ENCODE assay signal across 8 cellular contexts in the genomic region with DNA sequence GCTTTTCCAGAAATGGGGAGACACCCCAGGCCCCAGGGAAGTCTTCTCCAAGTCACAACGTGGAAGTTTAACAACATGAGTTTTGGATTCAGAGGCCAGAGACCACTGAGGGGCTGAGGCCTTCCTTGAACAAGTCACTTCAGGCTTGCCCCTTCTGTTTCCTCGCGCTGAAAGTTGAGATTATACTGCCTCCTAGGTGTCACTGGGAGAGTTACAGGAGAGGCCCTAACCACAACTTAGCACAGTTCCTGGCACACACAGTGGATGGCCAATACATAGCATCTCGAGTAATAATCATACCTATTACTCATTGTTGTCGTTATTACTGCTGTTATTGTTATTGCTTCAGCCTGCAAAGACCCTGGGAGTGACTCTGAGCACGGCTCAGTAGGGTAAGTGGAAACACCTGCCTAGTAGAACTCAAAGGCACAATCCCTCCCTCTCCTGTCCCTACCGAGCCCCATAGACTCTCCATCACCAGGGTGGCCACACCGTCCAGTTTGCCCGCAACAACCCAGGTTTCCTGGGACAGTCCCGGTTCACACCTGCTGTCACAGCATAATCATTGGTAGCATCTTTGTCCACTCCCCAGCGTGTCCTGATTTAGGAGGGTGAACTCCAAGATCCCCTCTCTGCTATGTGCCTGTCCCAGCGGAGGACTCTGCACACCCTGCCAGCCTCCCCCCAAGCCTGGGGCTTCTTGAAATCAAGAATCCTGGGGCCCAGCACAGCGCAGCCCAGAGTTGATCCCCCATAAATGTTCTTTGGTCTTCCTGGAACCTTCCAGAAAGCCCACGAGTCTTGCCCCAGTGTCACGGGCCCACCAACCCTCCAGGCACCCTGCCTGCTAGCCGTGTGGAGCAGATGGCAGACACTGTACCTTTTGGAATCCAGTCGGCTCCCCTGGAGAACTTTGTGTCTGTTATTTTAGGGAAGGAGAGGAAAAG.
DNase-seq lines count a peak whose midpoint lies in the region; ATAC-seq, FAIRE-seq and TF ChIP-seq lines count a peak whose summit lies in the region.

No MANE protein-coding gene starts in this region.

- TF ChIP-seq CTCF in CD14-positive monocyte (IDR thresholded peaks at IDR 0.05), result peak; percentile 43
- TF ChIP-seq CTCF in WI38 (IDR thresholded peaks at IDR 0.05; ENCODE audit: low read depth, low read length), result peak; percentile 38
- peak; percentile 23 to 61 (median 59) for TF ChIP-seq CTCF in testis (IDR thresholded peaks at IDR 0.05)

- H3K4me1 ChIP-seq in testis, result peaks cover 7% of the 10 kb centered on the region

- FAIRE-seq in H54 (lab: Jason Lieb, UNC), result peak; percentile 43

- peak overlapping the region in 1 of 2 donors; percentile 31 for H3K27ac ChIP-seq in testis

- no peaks in the 10 kb centered on the region for H3K9me3 Mint-ChIP-seq in CD14-positive monocyte

- H3K4me3 ChIP-seq in WI38 (ENCODE audit: low read depth, low read length) (no peak overlapping the region), testis (no peak overlapping the region)

- DNase-seq in CD14-positive monocyte (ENCODE audit: low spot score), result no peak
- DNase-seq in H54 (ENCODE audit: insufficient read length, low spot score), result no peak
- DNase-seq in hippocampal formation (lab: John Stamatoyannopoulos, UW), result peak; percentile 2 to 13
- peak; percentile 41 for DNase-seq in testis
- no peak for DNase-seq in NCI-H2107 (lab: John Stamatoyannopoulos, UW)

- no peak for ATAC-seq in HG02623 (IDR thresholded peaks at IDR 0.05; ENCODE audit: unreplicated experiment)
- no peak for ATAC-seq in HG02642 (IDR thresholded peaks at IDR 0.05; ENCODE audit: poor library complexity, unreplicated experiment)

- H3K4me3 Mint-ChIP-seq in CD14-positive monocyte, result no peak overlapping the region

- intact Hi-C loops in CD14-positive monocyte (cut with micrococcal nuclease) (loop anchor here (10.0 kb wide), 1 partner anchor 343 kb away; no protein-coding TSS in a partner anchor), testis (cut with DNase I; ENCODE audit: low total_unique reads) (no loop called here)

- H3K36me3 ChIP-seq in testis (ENCODE audit: low read depth, missing control alignments), result no peaks in the 10 kb centered on the region

- peak overlapping the region in 2 of 7 donors; percentile 37 to 70 for H3K27ac Mint-ChIP-seq in CD14-positive monocyte

- H3K27me3 ChIP-seq in testis, result no peaks in the 10 kb centered on the region

- H3K4me1 Mint-ChIP-seq in CD14-positive monocyte, result no peaks in the 10 kb centered on the region

- TF ChIP-seq POLR2A in H54 (IDR thresholded peaks at IDR 0.05; ENCODE audit: low read depth, low read length) (no peak), testis (IDR thresholded peaks at IDR 0.05) (no peak)

- no peaks in the 10 kb centered on the region for H3K9me3 ChIP-seq in testis

- peaks cover 84 to 90% of the 10 kb centered on the region in 2 donors for H3K36me3 Mint-ChIP-seq in CD14-positive monocyte

- no peaks in the 10 kb centered on the region for H3K27me3 Mint-ChIP-seq in CD14-positive monocyte (ENCODE audit: low read depth in 3 of 3)

- WGBS in testis, 2 donors, result 69 to 78% methylated on average over 17 of the region's 17 CpGs

Comparison
In these comparisons a context has a peak if more than half of its experiments do, and no peak if none do; other contexts are left out.
1. DNase-seq: peak in hippocampal formation (2 of 2) and testis (single experiment); none in CD14-positive monocyte (single experiment), H54 (single experiment) and NCI-H2107 (single experiment).
2. Peak in every context shown above with its lines, with median percentiles within 50 percentile points of each other: CTCF ChIP-seq.